ENCODE assay signal across 14 cellular contexts in genomic region chr5:149283611-149284480, GRCh38. TPM values are rescaled to one million over a fixed set of nuclear protein-coding genes. Genes with fewer than 3 reads are reported as not detected.
DNase-seq lines count a peak whose midpoint lies in the region; ATAC-seq and TF ChIP-seq lines count a peak whose summit lies in the region.
"Had no signal": no experiment of that assay in that cellular context is flagged by ENCODE, and none has a peak within 500 bp of the region (broad histone marks: within the 10 kb centered on the region; RNA-seq: fewer than 3 reads in every experiment).

No MANE protein-coding gene starts in this region.

- H3K4me3 ChIP-seq in esophagus muscularis mucosa = no peak overlapping the region
- no peak overlapping the region for H3K4me3 ChIP-seq in prostate gland
- H3K4me3 ChIP-seq: ovary, stomach had no signal

- H3K27ac ChIP-seq in esophagus muscularis mucosa (replicated peaks in 1 of 4) (peak overlapping the region; percentile 24 to 56 (median 41)), prostate gland (peak overlapping the region; percentile 25 to 54)
- H3K27ac ChIP-seq: ovary had no signal

- 81% methylated on average over 11 of the region's 11 CpGs for WGBS in esophagus muscularis mucosa
- WGBS in prostate gland = 70% methylated on average over 11 of the region's 11 CpGs

- H3K9me3 Mint-ChIP-seq in activated CD4-positive, alpha-beta T cell treated with anti-CD3 and anti-CD28 coated beads, Interleukin-2, amount 10 ng/mL, durations not matched to agents 24 days and 14 days = no peaks in the 10 kb centered on the region

- no peak overlapping the region for H3K27ac Mint-ChIP-seq in activated CD4-positive, alpha-beta T cell treated with anti-CD3 and anti-CD28 coated beads, Interleukin-2, amount 10 ng/mL, durations not matched to agents 24 days and 14 days

- no peaks in the 10 kb centered on the region for H3K36me3 Mint-ChIP-seq in activated CD4-positive, alpha-beta T cell treated with anti-CD3 and anti-CD28 coated beads, Interleukin-2, amount 10 ng/mL, durations not matched to agents 24 days and 14 days (ENCODE audit: low read depth)

- H3K9me3 ChIP-seq in esophagus muscularis mucosa (no peaks in the 10 kb centered on the region), prostate gland (no peaks in the 10 kb centered on the region)
- H3K9me3 ChIP-seq: ovary, stomach had no signal

- no peak for ATAC-seq in HG03342 (IDR thresholded peaks at IDR 0.05; ENCODE audit: unreplicated experiment)

- intact Hi-C loops in esophagus muscularis mucosa (cut with DNase I) = no loop called here
- intact Hi-C loops in prostate gland (cut with DNase I) = no loop called here
- intact Hi-C loops in activated CD4-positive, alpha-beta T cell treated with anti-CD3 and anti-CD28 coated beads, Interleukin-2, amount 10 ng/mL, durations not matched to agents 24 days and 14 days (cut with micrococcal nuclease) = no loop called here

- H3K4me3 Mint-ChIP-seq in activated CD4-positive, alpha-beta T cell treated with anti-CD3 and anti-CD28 coated beads, Interleukin-2, amount 10 ng/mL, durations not matched to agents 24 days and 14 days = no peak overlapping the region

- H3K36me3 ChIP-seq in esophagus muscularis mucosa (no peaks in the 10 kb centered on the region), prostate gland (no peaks in the 10 kb centered on the region)
- H3K36me3 ChIP-seq: ovary, stomach had no signal

- no peak for TF ChIP-seq EP300 in esophagus muscularis mucosa (IDR thresholded peaks at IDR 0.05)

- H3K4me1 ChIP-seq in esophagus muscularis mucosa (peaks cover 27 to 72% (median 28%) of the 10 kb centered on the region in 4 donors), prostate gland (replicated peaks) (no peaks in the 10 kb centered on the region)

- H3K27me3 Mint-ChIP-seq in activated CD4-positive, alpha-beta T cell treated with anti-CD3 and anti-CD28 coated beads, Interleukin-2, amount 10 ng/mL, durations not matched to agents 24 days and 14 days = peaks cover 10% of the 10 kb centered on the region

- no peak for TF ChIP-seq CTCF in esophagus muscularis mucosa (IDR thresholded peaks at IDR 0.05)
- no peak for TF ChIP-seq CTCF in prostate gland (IDR thresholded peaks at IDR 0.05)

- no peak for TF ChIP-seq POLR2A in esophagus muscularis mucosa (IDR thresholded peaks at IDR 0.05; ENCODE audit: low read depth)
- no peak for TF ChIP-seq POLR2A in prostate gland (IDR thresholded peaks at IDR 0.05)

- H3K27me3 ChIP-seq in esophagus muscularis mucosa = no peaks in the 10 kb centered on the region
- H3K27me3 ChIP-seq in prostate gland (replicated peaks; ENCODE audit: insufficient read depth) = no peaks in the 10 kb centered on the region
- H3K27me3 ChIP-seq: ovary, stomach had no signal

- no peaks in the 10 kb centered on the region for H3K4me1 Mint-ChIP-seq in activated CD4-positive, alpha-beta T cell treated with anti-CD3 and anti-CD28 coated beads, Interleukin-2, amount 10 ng/mL, durations not matched to agents 24 days and 14 days

- DNase-seq in GM03348 (ENCODE audit: low spot score) (peak; percentile 28), NCI-H2107 treated with DMSO at 0.1 percent for 48 hours (lab: John Stamatoyannopoulos, UW; ENCODE audit: unreplicated experiment) (peak; percentile 55), esophagus muscularis mucosa (ENCODE audit: extremely low spot score) (no peak), prostate gland (ENCODE audit: low spot score) (peak; percentile 23), AML-193 (lab: John Stamatoyannopoulos, UW) (no peak)
- DNase-seq in activated CD4-positive, alpha-beta T cell treated with anti-CD3 and anti-CD28 coated beads, Interleukin-2, amount 10 ng/mL, durations not matched to agents 24 days and 14 days = no peak
- DNase-seq: activated CD4-positive, alpha-beta T cell treated with anti-CD3 and anti-CD28 coated beads, Interleukin-2, amount 50 U/mL, for 48 hours; cerebellar nuclear complex; HCEC 1CT; stimulated activated CD4-positive, alpha-beta T cell treated with anti-CD3 and anti-CD28 coated beads, Interleukin-4, amount 100 ng/mL, for 4 hours; stomach had no signal

RNA-seq across cellular contexts. Expression of gene AFAP1L1, which starts 12.2 kb away (rescaled TPM):
- total RNA-seq in esophagus muscularis mucosa (10 to 100 TPM in 3 of 4 donors, 1 to 10 TPM in 1; 10.0 to 23.8 (median 16.6) TPM), prostate gland (10 to 100 TPM in 1 of 2 donors, 1 to 10 TPM in 1; 8.4 to 10.3 TPM)
- total RNA-seq in activated CD4-positive, alpha-beta T cell treated with anti-CD3 and anti-CD28 coated beads, Interleukin-2, amount 10 ng/mL, durations not matched to agents 24 days and 14 days = not detected in 2 replicates
- total RNA-seq: T-helper 1 cell treated with Interleukin-12 subunit alpha and Interleukin-12 subunit beta and Interleukin-4 antibody, amounts not matched to agents 30 ng/mL and 1 ng/mL, for 36 hours had no signal

Comparison
In these comparisons a context has a peak if more than half of its experiments do, and no peak if none do; other contexts are left out.
1. DNase-seq: peak in GM03348 (single experiment), NCI-H2107 treated with DMSO at 0.1 percent for 48 hours (single experiment) and prostate gland (single experiment); none in esophagus muscularis mucosa (single experiment), AML-193 (0 of 2) and activated CD4-positive, alpha-beta T cell treated with anti-CD3 and anti-CD28 coated beads, Interleukin-2, amount 10 ng/mL, durations not matched to agents 24 days and 14 days (single experiment).